11 cellular contexts compared by ENCODE assay signal in the genomic region with DNA sequence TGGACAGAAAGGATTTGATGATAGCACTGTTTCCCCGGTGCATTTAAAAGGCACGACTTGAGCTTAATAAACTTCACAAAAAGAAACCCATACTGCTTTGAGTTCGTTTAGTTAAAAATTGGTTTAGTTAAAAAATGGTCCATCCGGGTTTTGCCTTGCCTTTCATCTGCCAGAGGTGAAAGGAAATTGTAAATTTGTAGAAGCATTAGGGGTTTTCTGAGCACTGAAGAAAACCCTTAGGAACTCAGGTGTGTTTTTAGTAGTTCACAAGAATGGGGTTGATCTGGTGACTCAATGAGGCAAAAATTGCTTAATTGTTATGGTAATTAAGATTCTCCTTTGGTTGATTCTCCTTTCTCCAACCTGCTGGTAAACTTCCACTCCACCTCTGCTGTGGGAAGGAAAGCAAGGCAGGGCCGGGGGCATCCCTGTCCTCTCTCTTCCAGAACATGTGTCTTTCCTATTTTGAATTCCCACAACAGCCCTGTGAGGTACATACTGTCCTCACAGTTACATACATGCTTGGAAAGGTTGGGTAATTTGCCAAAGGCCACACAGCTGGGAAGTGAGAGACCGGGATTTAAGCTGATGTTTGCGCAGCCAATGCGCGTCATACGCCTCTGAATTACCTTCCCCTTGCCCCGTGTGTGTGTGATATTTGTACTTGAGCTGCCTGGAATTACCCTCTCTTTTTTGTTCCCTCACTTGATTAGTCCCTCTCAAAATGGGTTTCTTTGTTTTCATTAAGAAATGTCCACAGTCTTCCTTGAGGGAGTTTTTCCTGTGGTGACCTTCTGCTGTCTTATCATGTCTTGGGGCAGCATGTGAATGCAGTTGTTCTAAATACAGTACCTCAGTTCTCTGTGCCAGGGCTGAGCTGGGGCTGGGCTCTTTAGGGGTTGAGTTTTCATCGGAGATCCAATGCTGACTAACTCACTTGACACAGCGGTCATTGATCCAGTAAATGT.
DNase-seq lines count a peak whose midpoint lies in the region; ATAC-seq and TF ChIP-seq lines count a peak whose summit lies in the region.
"Had no signal": no experiment of that assay in that cellular context is flagged by ENCODE, and none has a peak within 500 bp of the region (broad histone marks: within the 10 kb centered on the region; RNA-seq: fewer than 3 reads in every experiment).

No MANE protein-coding gene starts in this region.

- 56% methylated on average over 13 of the region's 13 CpGs for WGBS in hepatocyte (ENCODE audit: low lambda C conversion rate, missing lambda C conversion rate)

- H3K27me3 Mint-ChIP-seq in activated T-cell treated with anti-CD3 and anti-CD28 coated beads, Interleukin-2, amount 50 U/mL, for 24 hours = no peaks in the 10 kb centered on the region
- no peaks in the 10 kb centered on the region for H3K27me3 Mint-ChIP-seq in activated T-cell treated with anti-CD3 and anti-CD28 coated beads, Interleukin-2, amount 50 U/mL, for 4 hours (ENCODE audit: low read depth)
- H3K27me3 Mint-ChIP-seq in activated CD8-positive, alpha-beta T cell treated with anti-CD3 and anti-CD28 coated beads, Interleukin-2, amount 10 ng/mL, durations not matched to agents 7 days and 5 days (ENCODE audit: low read depth) = no peaks in the 10 kb centered on the region
- no peaks in the 10 kb centered on the region for H3K27me3 Mint-ChIP-seq in stimulated activated naive CD8-positive, alpha-beta T cell treated with anti-CD3 and anti-CD28 coated beads, Interleukin-15, amount 100 ng/mL, for 72 hours

- ATAC-seq in activated T-cell treated with anti-CD3 and anti-CD28 coated beads, Interleukin-2, amount 50 U/mL, for 4 hours = no peak
- no peak for ATAC-seq in activated CD8-positive, alpha-beta T cell treated with anti-CD3 and anti-CD28 coated beads, Interleukin-2, amount 10 ng/mL, durations not matched to agents 7 days and 5 days
- no peak for ATAC-seq in stimulated activated naive CD8-positive, alpha-beta T cell treated with anti-CD3 and anti-CD28 coated beads, Interleukin-15, amount 100 ng/mL, for 72 hours
- no peak for ATAC-seq in upper lobe of right lung
- no peak for ATAC-seq in GM18511 (IDR thresholded peaks at IDR 0.05; ENCODE audit: unreplicated experiment)

- peaks cover 59% of the 10 kb centered on the region for H3K4me1 Mint-ChIP-seq in activated T-cell treated with anti-CD3 and anti-CD28 coated beads, Interleukin-2, amount 50 U/mL, for 24 hours (ENCODE audit: low read depth)
- H3K4me1 Mint-ChIP-seq in activated T-cell treated with anti-CD3 and anti-CD28 coated beads, Interleukin-2, amount 50 U/mL, for 4 hours (ENCODE audit: low read depth) = peaks cover 39% of the 10 kb centered on the region
- H3K4me1 Mint-ChIP-seq in activated CD8-positive, alpha-beta T cell treated with anti-CD3 and anti-CD28 coated beads, Interleukin-2, amount 10 ng/mL, durations not matched to agents 7 days and 5 days (ENCODE audit: low read depth) = peaks cover 38% of the 10 kb centered on the region
- peaks cover 53% of the 10 kb centered on the region for H3K4me1 Mint-ChIP-seq in stimulated activated naive CD8-positive, alpha-beta T cell treated with anti-CD3 and anti-CD28 coated beads, Interleukin-15, amount 100 ng/mL, for 72 hours

- H3K79me2 ChIP-seq in hepatocyte = peaks cover 70% of the 10 kb centered on the region

- no peaks in the 10 kb centered on the region for H3K9me3 ChIP-seq in hepatocyte (ENCODE audit: low read depth)
- H3K9me3 ChIP-seq in upper lobe of right lung = no peaks in the 10 kb centered on the region

- no peak overlapping the region for H3K4me3 Mint-ChIP-seq in activated T-cell treated with anti-CD3 and anti-CD28 coated beads, Interleukin-2, amount 50 U/mL, for 24 hours
- no peak overlapping the region for H3K4me3 Mint-ChIP-seq in activated T-cell treated with anti-CD3 and anti-CD28 coated beads, Interleukin-2, amount 50 U/mL, for 4 hours
- no peak overlapping the region for H3K4me3 Mint-ChIP-seq in activated CD8-positive, alpha-beta T cell treated with anti-CD3 and anti-CD28 coated beads, Interleukin-2, amount 10 ng/mL, durations not matched to agents 7 days and 5 days
- peak overlapping the region in 1 of 2 donors; percentile 34 for H3K4me3 Mint-ChIP-seq in stimulated activated naive CD8-positive, alpha-beta T cell treated with anti-CD3 and anti-CD28 coated beads, Interleukin-15, amount 100 ng/mL, for 72 hours
- H3K4me3 Mint-ChIP-seq: neural crest cell had no signal

- no peak for TF ChIP-seq CTCF in hepatocyte (IDR thresholded peaks at IDR 0.05; ENCODE audit: poor library complexity)
- no peak for TF ChIP-seq CTCF in upper lobe of right lung (IDR thresholded peaks at IDR 0.05)

- H3K27me3 ChIP-seq in hepatocyte (no peaks in the 10 kb centered on the region), upper lobe of right lung (no peaks in the 10 kb centered on the region)

- H4K20me1 ChIP-seq in hepatocyte (ENCODE audit: insufficient read depth, poor library complexity, severe bottlenecking) = no peaks in the 10 kb centered on the region

- CTCF ChIA-PET in activated CD8-positive, alpha-beta T cell treated with anti-CD3 and anti-CD28 coated beads, Interleukin-2, amount 10 ng/mL, durations not matched to agents 7 days and 5 days (lab: Charles Lee) = interaction anchor here (0.7 to 3.9 kb wide), 17 partner anchors 11 to 1065 kb away, joined by 3 to 50 read pairs (median 4); a partner anchor contains a TSS

- H3K4me3 ChIP-seq in hepatocyte = no peak overlapping the region
- no peak overlapping the region for H3K4me3 ChIP-seq in upper lobe of right lung

- no peak overlapping the region for H2AFZ ChIP-seq in hepatocyte

- no peaks in the 10 kb centered on the region for H3K9me2 ChIP-seq in hepatocyte (replicated peaks; ENCODE audit: insufficient read depth)

- H3K9me3 Mint-ChIP-seq in activated T-cell treated with anti-CD3 and anti-CD28 coated beads, Interleukin-2, amount 50 U/mL, for 24 hours = no peaks in the 10 kb centered on the region
- no peaks in the 10 kb centered on the region for H3K9me3 Mint-ChIP-seq in activated T-cell treated with anti-CD3 and anti-CD28 coated beads, Interleukin-2, amount 50 U/mL, for 4 hours
- no peaks in the 10 kb centered on the region for H3K9me3 Mint-ChIP-seq in activated CD8-positive, alpha-beta T cell treated with anti-CD3 and anti-CD28 coated beads, Interleukin-2, amount 10 ng/mL, durations not matched to agents 7 days and 5 days (ENCODE audit: insufficient read depth)
- H3K9me3 Mint-ChIP-seq in stimulated activated naive CD8-positive, alpha-beta T cell treated with anti-CD3 and anti-CD28 coated beads, Interleukin-15, amount 100 ng/mL, for 72 hours = no peaks in the 10 kb centered on the region
- H3K9me3 Mint-ChIP-seq: neural crest cell had no signal

- no peaks in the 10 kb centered on the region for H3K36me3 Mint-ChIP-seq in activated T-cell treated with anti-CD3 and anti-CD28 coated beads, Interleukin-2, amount 50 U/mL, for 24 hours (ENCODE audit: low read depth)
- no peaks in the 10 kb centered on the region for H3K36me3 Mint-ChIP-seq in activated T-cell treated with anti-CD3 and anti-CD28 coated beads, Interleukin-2, amount 50 U/mL, for 4 hours (ENCODE audit: insufficient read depth)
- H3K36me3 Mint-ChIP-seq in activated CD8-positive, alpha-beta T cell treated with anti-CD3 and anti-CD28 coated beads, Interleukin-2, amount 10 ng/mL, durations not matched to agents 7 days and 5 days (ENCODE audit: low read depth) = no peaks in the 10 kb centered on the region

- H3K27ac ChIP-seq in hepatocyte (peak overlapping the region; percentile 80), upper lobe of right lung (no peak overlapping the region)

- H3K27ac Mint-ChIP-seq in activated T-cell treated with anti-CD3 and anti-CD28 coated beads, Interleukin-2, amount 50 U/mL, for 24 hours = peak overlapping the region; percentile 64
- peak overlapping the region; percentile 22 for H3K27ac Mint-ChIP-seq in activated CD8-positive, alpha-beta T cell treated with anti-CD3 and anti-CD28 coated beads, Interleukin-2, amount 10 ng/mL, durations not matched to agents 7 days and 5 days
- H3K27ac Mint-ChIP-seq in stimulated activated naive CD8-positive, alpha-beta T cell treated with anti-CD3 and anti-CD28 coated beads, Interleukin-15, amount 100 ng/mL, for 72 hours = peak overlapping the region; percentile 50 to 93

- no peak for DNase-seq in activated T-cell treated with anti-CD3 and anti-CD28 coated beads, Interleukin-2, amount 50 U/mL, for 24 hours
- no peak for DNase-seq in activated T-cell treated with anti-CD3 and anti-CD28 coated beads, Interleukin-2, amount 50 U/mL, for 4 hours
- no peak for DNase-seq in activated CD8-positive, alpha-beta T cell treated with anti-CD3 and anti-CD28 coated beads, Interleukin-2, amount 10 ng/mL, durations not matched to agents 7 days and 5 days
- peak; percentile 51 for DNase-seq in hepatocyte (ENCODE audit: low spot score)
- DNase-seq in stimulated activated naive CD8-positive, alpha-beta T cell treated with anti-CD3 and anti-CD28 coated beads, Interleukin-15, amount 100 ng/mL, for 72 hours = no peak
- DNase-seq in upper lobe of right lung = no peak
- DNase-seq in NCI-H2171 treated with DMSO at 0.1 percent for 48 hours (lab: John Stamatoyannopoulos, UW) = no peak
- DNase-seq: activated CD4-positive, alpha-beta T cell treated with anti-CD3 and anti-CD28 coated beads for 48 hours; DMS79 treated with DMSO at 0.1 percent for 48 hours had no signal

- peak overlapping the region; percentile 17 for H3K4me2 ChIP-seq in hepatocyte

- intact Hi-C loops in upper lobe of right lung (cut with DNase I) = loop anchor here (10.0 kb wide), 1 partner anchor 90 kb away; a partner anchor contains a TSS

- H3K4me1 ChIP-seq in hepatocyte (ENCODE audit: insufficient read depth) (peaks cover 38% of the 10 kb centered on the region), upper lobe of right lung (peaks cover 21% of the 10 kb centered on the region)

- H3K36me3 ChIP-seq in hepatocyte (replicated peaks; ENCODE audit: insufficient read depth, low read depth) (no peaks in the 10 kb centered on the region), upper lobe of right lung (no peaks in the 10 kb centered on the region)

- POLR2A ChIA-PET in activated CD8-positive, alpha-beta T cell treated with anti-CD3 and anti-CD28 coated beads, Interleukin-2, amount 10 ng/mL, durations not matched to agents 7 days and 5 days (lab: Charles Lee) = interaction anchor here (0.9 to 1.6 kb wide), 2 partner anchors 81 to 116 kb away, joined by 4 to 5 read pairs; no protein-coding TSS in a partner anchor
